8 cellular contexts compared by ENCODE assay signal in the genomic region with DNA sequence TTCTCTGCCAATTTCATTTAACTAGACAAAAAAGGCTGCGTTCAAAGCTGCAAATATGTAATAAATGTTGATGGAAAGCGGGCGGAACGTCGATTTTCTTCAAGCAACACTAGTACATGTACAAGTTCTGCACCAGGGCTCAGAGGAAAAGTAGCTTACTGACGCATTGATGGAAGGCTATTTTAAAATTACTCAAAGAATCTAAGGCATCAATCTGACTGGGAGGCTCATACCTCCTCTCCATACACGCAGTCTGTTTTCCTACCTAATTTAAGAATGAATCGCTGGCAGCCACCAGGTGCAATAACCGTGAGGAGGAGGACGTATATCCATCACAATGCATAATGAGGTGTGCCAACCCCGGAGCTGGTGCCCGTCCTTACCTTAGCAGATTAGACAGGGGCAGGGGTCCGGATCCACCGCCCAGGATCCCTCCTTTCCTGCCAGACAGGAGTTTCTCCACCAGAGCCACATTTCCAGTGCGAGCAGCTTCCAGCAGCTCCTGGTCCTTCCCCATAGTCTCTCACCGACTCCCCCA. TPM values are rescaled to one million over a fixed set of nuclear protein-coding genes. Genes with fewer than 3 reads are reported as not detected.
A peak's percentile ranks its signal among the peaks of the same experiment; 100 is the strongest.
DNase-seq lines count a peak whose midpoint lies in the region; ATAC-seq and TF ChIP-seq lines count a peak whose summit lies in the region.

No MANE protein-coding gene starts in this region.

- DNase-seq in MCF 10A (ENCODE audit: unreplicated experiment) (peak; percentile 29), mammary epithelial cell (no peak), islet precursor cell (peak; percentile 69), suprapubic skin (ENCODE audit: low spot score in 2 of 2) (no peak), HK-2 (ENCODE audit: unreplicated experiment) (no peak)
- no peak for DNase-seq in activated T-helper 2 cell treated with anti-CD3 and anti-CD28 coated beads, Interferon-gamma antibody, Interleukin-2, Interleukin-4, amounts not matched to agents 10 μg/mL and 5 μg/mL and 100 μg/mL, durations not matched to agents 14 hours and 24 hours and 36 hours (ENCODE audit: low spot score)
- DNase-seq in stimulated activated CD4-positive, alpha-beta T cell treated with anti-CD3 and anti-CD28 coated beads, Interleukin-2, amount 100 ng/mL, for 24 hours, result no peak

- peaks cover 27% of the 10 kb centered on the region for H3K4me1 Mint-ChIP-seq in MCF 10A (ENCODE audit: insufficient read depth, unreplicated experiment)
- H3K4me1 Mint-ChIP-seq in activated T-helper 2 cell treated with anti-CD3 and anti-CD28 coated beads, Interferon-gamma antibody, Interleukin-2, Interleukin-4, amounts not matched to agents 10 μg/mL and 5 μg/mL and 100 μg/mL, durations not matched to agents 14 hours and 24 hours and 36 hours (ENCODE audit: low read depth), result peaks cover 9% of the 10 kb centered on the region

- H3K27ac ChIP-seq in mammary epithelial cell (ENCODE audit: insufficient read depth, low read depth, low read length) (no peak overlapping the region), suprapubic skin (peak overlapping the region; percentile 38)

- WGBS in mammary epithelial cell (ENCODE audit: low coverage, missing lambda C conversion rate), result 11% methylated on average over 13 of the region's 16 CpGs
- WGBS in suprapubic skin, result 15% methylated on average over 15 of the region's 16 CpGs

- POLR2A ChIA-PET in MCF 10A (lab: Yijun Ruan, JAX), result interaction anchor here (0.7 to 3.0 kb wide), 6 partner anchors 14 to 177 kb away, joined by 3 to 15 read pairs (median 5); no protein-coding TSS in a partner anchor

- in situ Hi-C loops in mammary epithelial cell (cut with MboI; ENCODE audit: low sequenced_read_pairs in 2 of 2), result no loop called here

- no peaks in the 10 kb centered on the region for H3K79me2 ChIP-seq in mammary epithelial cell (ENCODE audit: insufficient read depth, low read length)

- intact Hi-C loops in MCF 10A (cut with micrococcal nuclease) (loop anchor here (2.0 to 5.0 kb wide), 2 partner anchors 71 to 157 kb away; no protein-coding TSS in a partner anchor), mammary epithelial cell (cut with micrococcal nuclease) (loop anchor here (10.0 kb wide), 1 partner anchor 1351 kb away; no protein-coding TSS in a partner anchor)
- intact Hi-C loops in activated T-helper 2 cell treated with anti-CD3 and anti-CD28 coated beads, Interferon-gamma antibody, Interleukin-2, Interleukin-4, amounts not matched to agents 10 μg/mL and 5 μg/mL and 100 μg/mL, durations not matched to agents 14 hours and 24 hours and 36 hours (cut with micrococcal nuclease), result no loop called here

- H3K4me3 Mint-ChIP-seq in MCF 10A (ENCODE audit: unreplicated experiment), result peak overlapping the region; percentile 89
- peak overlapping the region; percentile 70 for H3K4me3 Mint-ChIP-seq in activated T-helper 2 cell treated with anti-CD3 and anti-CD28 coated beads, Interferon-gamma antibody, Interleukin-2, Interleukin-4, amounts not matched to agents 10 μg/mL and 5 μg/mL and 100 μg/mL, durations not matched to agents 14 hours and 24 hours and 36 hours (ENCODE audit: low read depth)

- no peaks in the 10 kb centered on the region for H4K20me1 ChIP-seq in mammary epithelial cell (ENCODE audit: insufficient read depth, low read length)

- H3K4me1 ChIP-seq in mammary epithelial cell (ENCODE audit: insufficient read depth, low read length), result peaks cover 8% of the 10 kb centered on the region
- H3K4me1 ChIP-seq in suprapubic skin, result peaks cover 13% of the 10 kb centered on the region

- no peaks in the 10 kb centered on the region for H3K27me3 Mint-ChIP-seq in MCF 10A (ENCODE audit: insufficient read depth, unreplicated experiment)
- H3K27me3 Mint-ChIP-seq in activated T-helper 2 cell treated with anti-CD3 and anti-CD28 coated beads, Interferon-gamma antibody, Interleukin-2, Interleukin-4, amounts not matched to agents 10 μg/mL and 5 μg/mL and 100 μg/mL, durations not matched to agents 14 hours and 24 hours and 36 hours (ENCODE audit: low read depth), result peaks cover 68% of the 10 kb centered on the region

- no peak for TF ChIP-seq POLR2A in suprapubic skin (IDR thresholded peaks at IDR 0.05)

- H3K27me3 ChIP-seq in mammary epithelial cell (ENCODE audit: insufficient read depth, low read length) (peaks cover 8% of the 10 kb centered on the region), suprapubic skin (no peaks in the 10 kb centered on the region)

- dilution Hi-C loops in mammary epithelial cell (cut with HindIII; ENCODE audit: low sequenced_read_pairs), result no loop called here

- H3K4me2 ChIP-seq in mammary epithelial cell (ENCODE audit: insufficient read depth, low read depth, low read length), result no peak overlapping the region

- TF ChIP-seq CTCF in MCF 10A (IDR thresholded peaks at IDR 0.05; ENCODE audit: unreplicated experiment) (no peak), mammary epithelial cell (conservative IDR thresholded peaks at IDR 0.05 in 1 of 2, IDR thresholded peaks at IDR 0.05 in 1 of 2; ENCODE audit: extremely low read depth in 1 of 2, insufficient read depth in 1 of 2, low read depth in 1 of 2, low read length in 2 of 2) (no peak), suprapubic skin (IDR thresholded peaks at IDR 0.05) (no peak)

- ATAC-seq in HG03469 (IDR thresholded peaks at IDR 0.05; ENCODE audit: unreplicated experiment), result no peak

- H3K27ac Mint-ChIP-seq in MCF 10A (ENCODE audit: low read depth, unreplicated experiment), result no peak overlapping the region
- no peak overlapping the region for H3K27ac Mint-ChIP-seq in activated T-helper 2 cell treated with anti-CD3 and anti-CD28 coated beads, Interferon-gamma antibody, Interleukin-2, Interleukin-4, amounts not matched to agents 10 μg/mL and 5 μg/mL and 100 μg/mL, durations not matched to agents 14 hours and 24 hours and 36 hours

- CTCF ChIA-PET in MCF 10A (lab: Yijun Ruan, JAX) (interaction anchor here (1.3 kb wide), 1 partner anchor 70 kb away, joined by 4 read pairs; no protein-coding TSS in a partner anchor), mammary epithelial cell (lab: Charles Lee; ENCODE audit: low non-redundant PET) (no interaction called here)

- no peaks in the 10 kb centered on the region for H3K36me3 Mint-ChIP-seq in MCF 10A (ENCODE audit: insufficient read depth, unreplicated experiment)
- no peaks in the 10 kb centered on the region for H3K36me3 Mint-ChIP-seq in activated T-helper 2 cell treated with anti-CD3 and anti-CD28 coated beads, Interferon-gamma antibody, Interleukin-2, Interleukin-4, amounts not matched to agents 10 μg/mL and 5 μg/mL and 100 μg/mL, durations not matched to agents 14 hours and 24 hours and 36 hours (ENCODE audit: low read depth)

- BruUV-seq in MCF 10A (replicated peaks; lab: Mats Ljungman, UMichigan) (no TSS peak), mammary epithelial cell (replicated peaks; lab: Mats Ljungman, UMichigan) (no TSS peak)

- H3K9ac ChIP-seq in mammary epithelial cell (ENCODE audit: insufficient read depth, low read length), result no peak overlapping the region

- H3K4me3 ChIP-seq in mammary epithelial cell (replicated peaks in 1 of 3; ENCODE audit: insufficient read depth in 1 of 3, low read depth in 2 of 3, low read length in 3 of 3), result no peak overlapping the region
- H3K4me3 ChIP-seq in suprapubic skin, result peak overlapping the region; percentile 71

- no peaks in the 10 kb centered on the region for H3K9me3 Mint-ChIP-seq in MCF 10A (ENCODE audit: unreplicated experiment)
- no peaks in the 10 kb centered on the region for H3K9me3 Mint-ChIP-seq in activated T-helper 2 cell treated with anti-CD3 and anti-CD28 coated beads, Interferon-gamma antibody, Interleukin-2, Interleukin-4, amounts not matched to agents 10 μg/mL and 5 μg/mL and 100 μg/mL, durations not matched to agents 14 hours and 24 hours and 36 hours

- no peaks in the 10 kb centered on the region for H3K9me3 ChIP-seq in mammary epithelial cell (replicated peaks; ENCODE audit: insufficient read depth, low read length)
- H3K9me3 ChIP-seq in suprapubic skin, result no peaks in the 10 kb centered on the region

- H3K36me3 ChIP-seq in mammary epithelial cell (ENCODE audit: insufficient read depth, low read length) (no peaks in the 10 kb centered on the region), suprapubic skin (no peaks in the 10 kb centered on the region)

- TF ChIP-seq EP300 in suprapubic skin (IDR thresholded peaks at IDR 0.05), result no peak

- H2AFZ ChIP-seq in mammary epithelial cell (ENCODE audit: low read depth, low read length), result no peak overlapping the region

RNA-seq across cellular contexts. Expression of a gene that starts 0.9 kb away (rescaled TPM):
- total RNA-seq in MCF 10A (2022), result 17.7 and 18.8 TPM in 2 replicates
- 1 to 10 TPM in 1 of 2 donors, not detected in 1; 1.3 TPM for total RNA-seq in mammary epithelial cell
- not detected for polyA plus RNA-seq in mammary epithelial cell
- polyA minus RNA-seq in mammary epithelial cell, result not detected
- total RNA-seq in activated T-helper 2 cell treated with anti-CD3 and anti-CD28 coated beads, Interferon-gamma antibody, Interleukin-2, Interleukin-4, amounts not matched to agents 10 μg/mL and 5 μg/mL and 100 μg/mL, durations not matched to agents 14 hours and 24 hours and 36 hours, result 0.76 and 1.0 TPM in 2 replicates
- total RNA-seq in suprapubic skin, result 10 to 100 TPM in 2 of 4 donors, 1 to 10 TPM in 2; 4.9 to 15.4 (median 9.4) TPM

Comparison
In these comparisons a context has a peak if more than half of its experiments do, and no peak if none do; other contexts are left out.
1. DNase-seq: peak in MCF 10A (single experiment) and islet precursor cell (single experiment); none in mammary epithelial cell (single experiment), activated T-helper 2 cell treated with anti-CD3 and anti-CD28 coated beads, Interferon-gamma antibody, Interleukin-2, Interleukin-4, amounts not matched to agents 10 μg/mL and 5 μg/mL and 100 μg/mL, durations not matched to agents 14 hours and 24 hours and 36 hours (single experiment), suprapubic skin (0 of 2), stimulated activated CD4-positive, alpha-beta T cell treated with anti-CD3 and anti-CD28 coated beads, Interleukin-2, amount 100 ng/mL, for 24 hours (0 of 2) and HK-2 (single experiment).